8 cellular contexts compared by ENCODE assay signal in the genomic region with DNA sequence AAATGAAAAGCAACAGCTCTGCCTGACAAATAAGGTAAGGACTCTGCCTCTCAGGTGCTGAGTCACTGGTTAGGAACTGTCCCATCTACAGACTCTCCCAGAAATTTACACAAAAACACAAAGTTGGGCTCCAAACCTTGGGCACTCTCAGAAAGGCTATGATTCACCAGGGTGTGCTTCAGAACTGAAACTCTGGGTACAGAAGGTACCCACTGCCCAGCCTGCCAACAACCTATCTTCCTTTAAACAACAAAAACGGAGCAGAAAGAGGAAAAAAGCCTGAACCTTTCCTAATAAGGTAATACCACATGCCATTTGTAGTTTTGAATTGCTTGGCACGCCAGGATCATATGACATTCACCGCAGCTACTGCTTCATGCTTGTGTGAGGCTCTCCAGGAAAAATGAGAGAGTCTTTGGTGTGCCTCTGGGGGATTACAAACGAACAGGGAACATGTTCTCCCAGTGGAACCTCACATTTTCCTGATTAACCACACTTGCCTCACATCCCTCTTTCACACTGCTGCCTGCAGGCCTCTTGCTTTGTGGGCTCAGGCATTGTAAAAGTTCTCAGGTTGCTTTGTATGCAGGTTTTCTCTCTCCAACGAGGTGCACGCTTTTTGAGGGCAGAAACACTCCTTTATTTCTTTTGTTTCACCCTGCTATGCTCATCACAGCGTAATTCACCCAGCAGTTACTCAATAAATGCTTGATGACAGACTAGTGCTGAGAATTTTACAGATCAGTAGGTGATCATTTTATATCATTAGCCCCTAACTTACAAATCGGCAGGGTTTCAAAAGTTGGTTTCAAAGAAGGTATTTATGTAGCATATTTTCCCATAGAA.
DNase-seq lines count a peak whose midpoint lies in the region; ATAC-seq and TF ChIP-seq lines count a peak whose summit lies in the region.

No MANE protein-coding gene starts in this region.

- no peaks in the 10 kb centered on the region for H3K27me3 ChIP-seq in testis

- in situ Hi-C loops in astrocyte of the spinal cord (cut with HindIII; ENCODE audit: low sequenced_read_pairs) (no loop called here), GM13977 (cut with MboI; ENCODE audit: low pct_unique_long_range_greater_than_20kb, low sequenced_read_pairs, unreplicated experiment) (loop anchor here (5.0 kb wide), 1 partner anchor 63 kb away; the partner anchor contains the start of gene GADD45A)

- H3K36me3 ChIP-seq in testis (ENCODE audit: low read depth, missing control alignments) = no peaks in the 10 kb centered on the region

- H3K4me3 ChIP-seq in astrocyte of the spinal cord (ENCODE audit: low read depth, low read length) (peak overlapping the region; percentile 2), testis (no peak overlapping the region)

- no peak for TF ChIP-seq CTCF in astrocyte of the spinal cord (IDR thresholded peaks at IDR 0.05; ENCODE audit: low read depth, low read length)
- no peak for TF ChIP-seq CTCF in testis (IDR thresholded peaks at IDR 0.05)
- TF ChIP-seq CTCF in GM13977 (IDR thresholded peaks at IDR 0.05; ENCODE audit: extremely low read depth, insufficient read depth, missing control alignments) = no peak

- peak overlapping the region; percentile 40 to 81 for H3K27ac ChIP-seq in testis

- H3K9me3 ChIP-seq in testis = no peaks in the 10 kb centered on the region

- intact Hi-C loops in testis (cut with DNase I; ENCODE audit: low total_unique reads) = no loop called here

- DNase-seq in Daoy (ENCODE audit: low read depth) (peak; percentile 88), HS-5 (ENCODE audit: low read depth) (peak; percentile 48), astrocyte of the spinal cord (ENCODE audit: low read depth, low spot score) (peak; percentile 91), kidney tubule cell (ENCODE audit: low spot score) (peak; percentile 89), testis (peak; percentile 48), GM13977 (ENCODE audit: low spot score) (no peak)
- DNase-seq in activated CD4-positive, alpha-beta T cell treated with anti-CD3 and anti-CD28 coated beads, Interleukin-2, amount 50 U/mL, for 48 hours = no peak

- TF ChIP-seq POLR2A in testis (IDR thresholded peaks at IDR 0.05) = no peak

- peaks cover 35% of the 10 kb centered on the region for H3K4me1 ChIP-seq in testis

- ATAC-seq in GM21737 (IDR thresholded peaks at IDR 0.05; ENCODE audit: unreplicated experiment) = no peak

- WGBS in testis, 2 donors = 50 to 53% methylated on average over 8 of the region's 8 CpGs

Comparison
In these comparisons a context has a peak if more than half of its experiments do, and no peak if none do; other contexts are left out.
1. DNase-seq: peak in Daoy (single experiment), HS-5 (single experiment), astrocyte of the spinal cord (single experiment), kidney tubule cell (single experiment) and testis (single experiment); none in activated CD4-positive, alpha-beta T cell treated with anti-CD3 and anti-CD28 coated beads, Interleukin-2, amount 50 U/mL, for 48 hours (0 of 2) and GM13977 (single experiment).